27 cellular contexts compared by ENCODE assay signal in genomic region chr9:89705651-89706050, GRCh38.
"Had no signal": no experiment of that assay in that cellular context is flagged by ENCODE, and none has a peak within 500 bp of the region (broad histone marks: within the 10 kb centered on the region; RNA-seq: fewer than 3 reads in every experiment).

No MANE protein-coding gene starts in this region.

- H3K36me3 Mint-ChIP-seq: brain, T-cell, WTC11 had no signal

- H3K4me2 ChIP-seq: hepatocyte had no signal

- H3K27ac Mint-ChIP-seq: activated naive CD4-positive, alpha-beta T cell treated with anti-CD3 and anti-CD28 coated beads, Interleukin-2, amount 50 U/mL, for 72 hours; brain; progenitor cell of endocrine pancreas; stimulated activated effector memory CD8-positive, alpha-beta T cell treated with anti-CD3 and anti-CD28 coated beads, Interleukin-12 subunit alpha, Interleukin-12 subunit beta, amount 100 ng/mL, for 72 hours; T-cell; WTC11 had no signal

- H3K4me1 ChIP-seq: ascending aorta, colonic mucosa, gastroesophageal sphincter had no signal

- H3K36me3 ChIP-seq: ascending aorta, cardiac muscle cell, colonic mucosa, gastroesophageal sphincter, ovary, SJCRH30, transverse colon had no signal

- ATAC-seq: activated naive CD4-positive, alpha-beta T cell treated with anti-CD3 and anti-CD28 coated beads, Interleukin-2, amount 50 U/mL, for 72 hours; gastroesophageal sphincter; left ventricle myocardium superior; sciatic nerve; stimulated activated effector memory CD8-positive, alpha-beta T cell treated with anti-CD3 and anti-CD28 coated beads, Interleukin-12 subunit alpha, Interleukin-12 subunit beta, amount 100 ng/mL, for 72 hours; T-cell; WTC11 had no signal

- H3K79me2 ChIP-seq: hepatocyte had no signal

- H3K4me3 ChIP-seq: ascending aorta, cardiac muscle cell, colonic mucosa, dorsolateral prefrontal cortex, gastroesophageal sphincter, hepatocyte, ovary, SJCRH30, skin epidermis, testis, transverse colon had no signal

- H3K27me3 Mint-ChIP-seq: T-cell had no signal

- H3K4me3 Mint-ChIP-seq: brain; stimulated activated effector memory CD8-positive, alpha-beta T cell treated with anti-CD3 and anti-CD28 coated beads, Interleukin-12 subunit alpha, Interleukin-12 subunit beta, amount 100 ng/mL, for 72 hours; T-cell; WTC11 had no signal

- DNase-seq: activated CD4-positive, alpha-beta T cell treated with anti-CD3 and anti-CD28 coated beads for 1 hour; activated naive CD4-positive, alpha-beta T cell; cerebellar nuclear complex; colonic mucosa; dorsolateral prefrontal cortex; effector memory CD4-positive, alpha-beta T cell; erythroblast; islet precursor cell; left ventricle myocardium superior; ovary; SJCRH30; stimulated activated CD4-positive, alpha-beta T cell treated with anti-CD3 and anti-CD28 coated beads, Interleukin-12 subunit alpha, Interleukin-12 subunit beta, amount 100 ng/mL, for 4 hours; stimulated activated CD4-positive, alpha-beta T cell treated with anti-CD3 and anti-CD28 coated beads, Interleukin-4, amount 100 ng/mL, for 24 hours; T-cell; testis; transverse colon had no signal

- H3K9me3 Mint-ChIP-seq: stimulated activated effector memory CD8-positive, alpha-beta T cell treated with anti-CD3 and anti-CD28 coated beads, Interleukin-12 subunit alpha, Interleukin-12 subunit beta, amount 100 ng/mL, for 72 hours; T-cell had no signal

- H3K27me3 ChIP-seq: ascending aorta, cardiac muscle cell, colonic mucosa, dorsolateral prefrontal cortex, gastroesophageal sphincter, hepatocyte, ovary, SJCRH30, testis, transverse colon had no signal

- H3K27ac ChIP-seq: ascending aorta, cardiac muscle cell, colonic mucosa, dorsolateral prefrontal cortex, gastroesophageal sphincter, hepatocyte, ovary, SJCRH30, skin epidermis, testis, transverse colon had no signal
